ENCODE assay signal across 23 cellular contexts in the genomic region with DNA sequence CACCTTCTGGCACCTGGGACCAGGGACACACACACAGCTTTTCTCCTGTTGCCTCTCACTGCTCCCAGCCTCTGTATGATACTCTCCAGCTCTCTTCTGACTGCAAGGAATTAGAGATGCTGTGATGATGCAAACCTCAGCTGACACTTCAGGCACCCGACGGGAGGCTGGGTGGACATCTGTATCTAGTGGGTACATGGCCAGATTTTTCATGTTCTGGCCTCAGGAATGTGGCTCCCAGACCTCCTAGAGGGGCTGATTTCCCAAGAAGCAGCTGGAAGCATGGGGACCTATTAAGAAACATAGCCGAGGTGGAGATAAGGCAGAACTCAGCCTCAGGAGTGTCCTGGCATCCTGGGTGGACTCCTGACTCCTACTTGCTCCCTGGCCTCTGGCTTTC. TPM values are rescaled to one million over a fixed set of nuclear protein-coding genes. Genes with fewer than 3 reads are reported as not detected.
DNase-seq lines count a peak whose midpoint lies in the region; ATAC-seq and TF ChIP-seq lines count a peak whose summit lies in the region.
"Had no signal": no experiment of that assay in that cellular context is flagged by ENCODE, and none has a peak within 500 bp of the region (broad histone marks: within the 10 kb centered on the region; RNA-seq: fewer than 3 reads in every experiment).

No MANE protein-coding gene starts in this region.

- H3K27ac ChIP-seq in body of pancreas (peak overlapping the region in 1 of 4 donors; percentile 29), hepatocyte (no peak overlapping the region)
- H3K27ac ChIP-seq: neutrophil, PC-9, SJCRH30 had no signal

- H3K4me3 ChIP-seq in body of pancreas (no peak overlapping the region), hepatocyte (no peak overlapping the region)
- H3K4me3 ChIP-seq: dorsolateral prefrontal cortex, PC-9, SJCRH30 had no signal

- H3K4me1 ChIP-seq in body of pancreas (peaks cover 10% of the 10 kb centered on the region), hepatocyte (ENCODE audit: insufficient read depth) (peaks cover 20% of the 10 kb centered on the region)
- H3K4me1 ChIP-seq: SJCRH30 had no signal

- peak; percentile 48 for DNase-seq in A172 (ENCODE audit: low spot score)
- DNase-seq in GM04503 (ENCODE audit: low read depth), result peak; percentile 49
- DNase-seq in body of pancreas, result peak in 3 of 4 donors; percentile 16 to 50 (median 29)
- DNase-seq in hepatocyte (ENCODE audit: low spot score), result peak; percentile 48
- no peak for DNase-seq in kidney glomerular epithelial cell (lab: John Stamatoyannopoulos, UW)
- DNase-seq in DMS153 (lab: John Stamatoyannopoulos, UW), result no peak
- DNase-seq: activated CD4-positive, alpha-beta memory T cell treated with anti-CD3 and anti-CD28 coated beads, Interleukin-2, amount 10 ng/mL, durations not matched to agents 7 days and 5 days; activated T-cell treated with anti-CD3 and anti-CD28 coated beads, Interleukin-2, amount 50 U/mL, for 1 hour; DND-41; dorsolateral prefrontal cortex; MV-4-11; NCI-H2081 treated with DMSO at 0.1 percent for 48 hours; NCI-H82; PC-9; SJCRH30; stimulated activated naive CD4-positive, alpha-beta T cell treated with Interleukin-2 at 50 U/mL for 16 hours; T-helper 2 cell had no signal

- H3K36me3 ChIP-seq in body of pancreas (replicated peaks in 1 of 2; ENCODE audit: insufficient read depth in 1 of 2, low read depth in 2 of 2), result no peaks in the 10 kb centered on the region
- H3K36me3 ChIP-seq in hepatocyte (replicated peaks; ENCODE audit: insufficient read depth, low read depth), result no peaks in the 10 kb centered on the region
- H3K36me3 ChIP-seq: neutrophil, SJCRH30 had no signal

- no peaks in the 10 kb centered on the region for H3K36me3 Mint-ChIP-seq in activated T-helper 17 cell treated with anti-CD3 and anti-CD28 coated beads, Interleukin-2, amount 50 U/mL, for 72 hours (ENCODE audit: low read depth)
- H3K36me3 Mint-ChIP-seq: activated naive CD8-positive, alpha-beta T cell; type B pancreatic cell; WTC11 had no signal

- TF ChIP-seq POLR2A in body of pancreas (IDR thresholded peaks at IDR 0.05), result no peak

- no peaks in the 10 kb centered on the region for H3K9me3 Mint-ChIP-seq in activated T-helper 17 cell treated with anti-CD3 and anti-CD28 coated beads, Interleukin-2, amount 50 U/mL, for 72 hours
- H3K9me3 Mint-ChIP-seq: activated CD4-positive, alpha-beta memory T cell treated with anti-CD3 and anti-CD28 coated beads, Interleukin-2, amount 10 ng/mL, durations not matched to agents 7 days and 5 days; type B pancreatic cell; WTC11 had no signal

- no peak overlapping the region for H2AFZ ChIP-seq in hepatocyte
- H2AFZ ChIP-seq: PC-9 had no signal

- TF ChIP-seq CTCF in body of pancreas (IDR thresholded peaks at IDR 0.05), result no peak
- TF ChIP-seq CTCF in hepatocyte (IDR thresholded peaks at IDR 0.05; ENCODE audit: poor library complexity), result no peak

- ATAC-seq in body of pancreas (peak; percentile 40), GM18870 (IDR thresholded peaks at IDR 0.05; ENCODE audit: unreplicated experiment) (no peak)
- ATAC-seq in activated T-helper 17 cell treated with anti-CD3 and anti-CD28 coated beads, Interleukin-2, amount 50 U/mL, for 72 hours (replicated peaks), result no peak
- ATAC-seq: WTC11 had no signal

- H3K27me3 ChIP-seq in body of pancreas (no peaks in the 10 kb centered on the region), hepatocyte (no peaks in the 10 kb centered on the region)
- H3K27me3 ChIP-seq: dorsolateral prefrontal cortex had no signal

- no peaks in the 10 kb centered on the region for H3K9me2 ChIP-seq in hepatocyte (replicated peaks; ENCODE audit: insufficient read depth)

- peaks cover 31% of the 10 kb centered on the region for H3K27me3 Mint-ChIP-seq in activated T-helper 17 cell treated with anti-CD3 and anti-CD28 coated beads, Interleukin-2, amount 50 U/mL, for 72 hours
- H3K27me3 Mint-ChIP-seq: type B pancreatic cell had no signal

- H3K79me2 ChIP-seq in hepatocyte, result no peaks in the 10 kb centered on the region

- H4K20me1 ChIP-seq in hepatocyte (ENCODE audit: insufficient read depth, poor library complexity, severe bottlenecking), result no peaks in the 10 kb centered on the region

- H3K4me1 Mint-ChIP-seq in activated T-helper 17 cell treated with anti-CD3 and anti-CD28 coated beads, Interleukin-2, amount 50 U/mL, for 72 hours, result no peaks in the 10 kb centered on the region

- H3K4me2 ChIP-seq in hepatocyte, result no peak overlapping the region
- H3K4me2 ChIP-seq: PC-9 had no signal

- intact Hi-C loops in body of pancreas (cut with DNase I), result no loop called here

- 43 to 62% methylated on average over 1 to 3 of the region's 3 CpGs for WGBS in body of pancreas, 2 donors
- 55% methylated on average over 3 of the region's 3 CpGs for WGBS in hepatocyte (ENCODE audit: low lambda C conversion rate, missing lambda C conversion rate)

- H3K9me3 ChIP-seq in body of pancreas (no peaks in the 10 kb centered on the region), hepatocyte (ENCODE audit: low read depth) (no peaks in the 10 kb centered on the region)
- H3K9me3 ChIP-seq: neutrophil, SJCRH30 had no signal

- no peak overlapping the region for H3K4me3 Mint-ChIP-seq in activated T-helper 17 cell treated with anti-CD3 and anti-CD28 coated beads, Interleukin-2, amount 50 U/mL, for 72 hours
- H3K4me3 Mint-ChIP-seq: activated CD4-positive, alpha-beta memory T cell treated with anti-CD3 and anti-CD28 coated beads, Interleukin-2, amount 10 ng/mL, durations not matched to agents 7 days and 5 days; activated naive CD8-positive, alpha-beta T cell; type B pancreatic cell; WTC11 had no signal

- H3K27ac Mint-ChIP-seq in activated T-helper 17 cell treated with anti-CD3 and anti-CD28 coated beads, Interleukin-2, amount 50 U/mL, for 72 hours, result no peak overlapping the region
- H3K27ac Mint-ChIP-seq: activated CD4-positive, alpha-beta memory T cell treated with anti-CD3 and anti-CD28 coated beads, Interleukin-2, amount 10 ng/mL, durations not matched to agents 7 days and 5 days; activated naive CD8-positive, alpha-beta T cell; type B pancreatic cell; WTC11 had no signal

RNA-seq across cellular contexts. Expression of a gene that starts 6.8 kb away (rescaled TPM):
- total RNA-seq in A172 (2014; rRNA removed; shearing (Covaris generic)), result 32.2 and 43.2 TPM in 2 replicates
- total RNA-seq in body of pancreas (10 to 100 TPM; 22.8 to 53.4 TPM), hepatocyte (32.6 and 36.4 TPM in 2 replicates)
- polyA plus RNA-seq in hepatocyte, result 21.4 and 25.2 TPM in 2 replicates
- total RNA-seq in activated T-helper 17 cell treated with anti-CD3 and anti-CD28 coated beads, Interleukin-2, amount 50 U/mL, for 72 hours, result 1 to 10 TPM in 1 of 2 donors, under 1 TPM in 1; 0.26 to 1.0 TPM

Comparison
In these comparisons a context has a peak if more than half of its experiments do, and no peak if none do; other contexts are left out.
1. DNase-seq: peak in A172 (single experiment), GM04503 (single experiment), body of pancreas (3 of 4) and hepatocyte (single experiment); none in kidney glomerular epithelial cell (single experiment) and DMS153 (single experiment).
2. RNA of a gene that starts 6.8 kb away (total RNA-seq): 22.8 to 53.4 TPM in body of pancreas, 32.6 to 36.4 TPM in hepatocyte and 32.2 to 43.2 TPM in A172; 0.26 to 1.0 TPM in activated T-helper 17 cell treated with anti-CD3 and anti-CD28 coated beads, Interleukin-2, amount 50 U/mL, for 72 hours; every median in the first group is over 10 times any median in the second.